In genomic region chr9:116112236-116112635, GRCh38 we compare ENCODE assay signal across 13 cellular contexts. TPM values are rescaled to one million over a fixed set of nuclear protein-coding genes. Genes with fewer than 3 reads are reported as not detected.
DNase-seq lines count a peak whose midpoint lies in the region; ATAC-seq and TF ChIP-seq lines count a peak whose summit lies in the region.
"Had no signal": no experiment of that assay in that cellular context is flagged by ENCODE, and none has a peak within 500 bp of the region (broad histone marks: within the 10 kb centered on the region; RNA-seq: fewer than 3 reads in every experiment).

No MANE protein-coding gene starts in this region.

- intact Hi-C loops in IMR-90 (cut with micrococcal nuclease) (no loop called here), body of pancreas (cut with DNase I) (no loop called here)

- no peak overlapping the region for H2AK5ac ChIP-seq in IMR-90 (ENCODE audit: low read depth, low read length)

- no peaks in the 10 kb centered on the region for H3K9me1 ChIP-seq in IMR-90 (ENCODE audit: insufficient read depth, low read length)

- TF ChIP-seq POLR2A in IMR-90 (IDR thresholded peaks at IDR 0.05; ENCODE audit: low read depth, low read length), result no peak
- TF ChIP-seq POLR2A in body of pancreas (IDR thresholded peaks at IDR 0.05), result no peak
- no peak for TF ChIP-seq POLR2A in GM18505 (IDR thresholded peaks at IDR 0.05; ENCODE audit: borderline replicate concordance, extremely low read depth, insufficient read depth, insufficient read length)

- H2BK20ac ChIP-seq in IMR-90 (ENCODE audit: low read depth, low read length), result no peak overlapping the region

- no peaks in the 10 kb centered on the region for H3K79me1 ChIP-seq in IMR-90 (ENCODE audit: low read depth in 1 of 2, low read length in 2 of 2)

- H3K9me3 ChIP-seq in IMR-90 (ENCODE audit: control insufficient read depth, insufficient read depth, low read length) (no peaks in the 10 kb centered on the region; the same call in 1 of the 2 replicates), body of pancreas (no peaks in the 10 kb centered on the region), liver (ENCODE audit: control insufficient read depth in 4 of 4, low read length in 3 of 4) (no peaks in the 10 kb centered on the region)

- H3K4me1 ChIP-seq in IMR-90 (ENCODE audit: control insufficient read depth, insufficient read depth, low read length) (peaks cover 7% of the 10 kb centered on the region), body of pancreas (no peaks in the 10 kb centered on the region), liver (ENCODE audit: control insufficient read depth in 4 of 4, insufficient read depth in 4 of 4, low read length in 3 of 4) (no peaks in the 10 kb centered on the region)

- 100% methylated on average over 1 of the region's 1 CpG; no CpG with 5 or more reads in 1 of the 2 experiments for WGBS in IMR-90 (ENCODE audit: extremely low coverage in 2 of 2, insufficient read length in 1 of 2), 2 experiments
- WGBS in body of pancreas, 2 donors, result 64 to 78% methylated on average over 1 of the region's 1 CpG
- 90% methylated on average over 1 of the region's 1 CpG for WGBS in liver

- H3K18ac ChIP-seq in IMR-90 (ENCODE audit: low read depth, low read length), result no peak overlapping the region

- no peak overlapping the region for H3K56ac ChIP-seq in IMR-90 (ENCODE audit: extremely low read depth, insufficient read depth, low read length)

- H2AFZ ChIP-seq in IMR-90 (replicated peaks; ENCODE audit: low read length, poor library complexity), result no peak overlapping the region

- H2AK9ac ChIP-seq in IMR-90 (replicated peaks; ENCODE audit: low read depth, low read length, poor library complexity), result no peak overlapping the region

- no TSS peak for BruUV-seq in IMR-90 (replicated peaks; lab: Mats Ljungman, UMichigan)

- H3K27me3 ChIP-seq in BJ (ENCODE audit: control insufficient read depth, insufficient read depth, low read length) (no peaks in the 10 kb centered on the region), IMR-90 (ENCODE audit: control insufficient read depth, insufficient read depth, low read length) (no peaks in the 10 kb centered on the region), body of pancreas (no peaks in the 10 kb centered on the region), liver (ENCODE audit: control insufficient read depth in 4 of 4, insufficient read depth in 4 of 4, low read length in 3 of 4) (no peaks in the 10 kb centered on the region)

- in situ Hi-C loops in IMR-90 (cut with MboI; ENCODE audit: low sequenced_read_pairs), result no loop called here

- no peak overlapping the region; the same call in 1 of the 2 replicates for H2BK120ac ChIP-seq in IMR-90 (ENCODE audit: low read depth, low read length)

- H4K20me1 ChIP-seq in IMR-90 (ENCODE audit: insufficient read depth, low read length), result no peaks in the 10 kb centered on the region

- no peak overlapping the region; a peak in 1 of 4 replicates for H4K8ac ChIP-seq in IMR-90 (ENCODE audit: low read depth in 2 of 2, low read length in 2 of 2)

- DNase-seq in BJ (ENCODE audit: low read depth) (no peak), IMR-90 (peak; percentile 31), body of pancreas (no peak), NCI-H1436 (lab: John Stamatoyannopoulos, UW) (no peak)
- DNase-seq: activated CD4-positive, alpha-beta memory T cell treated with anti-CD3 and anti-CD28 coated beads for 36 hours; activated naive CD8-positive, alpha-beta T cell treated with anti-CD3 and anti-CD28 coated beads for 36 hours; immature natural killer cell; KG1; NCI-H510A treated with DMSO at 0.1 percent for 48 hours had no signal

- CTCF ChIA-PET in BJ (lab: Yijun Ruan, JAX), result interaction anchor here (1.7 kb wide), 1 partner anchor 38 kb away, joined by 3 read pairs; no protein-coding TSS in a partner anchor
- CTCF ChIA-PET in IMR-90 (lab: Yijun Ruan, JAX), result interaction anchor here (0.9 kb wide), 1 partner anchor 12 kb away, joined by 3 read pairs; no protein-coding TSS in a partner anchor

- dilution Hi-C loops in IMR-90 (cut with HindIII; ENCODE audit: low sequenced_read_pairs, unreplicated experiment), result no loop called here

- no peak overlapping the region for H4K5ac ChIP-seq in IMR-90 (ENCODE audit: low read depth, low read length)

- H3K27ac ChIP-seq in IMR-90 (ENCODE audit: insufficient read depth, low read length) (no peak overlapping the region), body of pancreas (no peak overlapping the region), liver (ENCODE audit: low read depth in 1 of 2, low read length in 2 of 2) (no peak overlapping the region)

- no peak for ATAC-seq in IMR-90 (ENCODE audit: low read depth)
- ATAC-seq in body of pancreas, result no peak
- ATAC-seq in GM18909 (IDR thresholded peaks at IDR 0.05; ENCODE audit: poor library complexity, unreplicated experiment), result no peak
- no peak for ATAC-seq in GM19452 (IDR thresholded peaks at IDR 0.05; ENCODE audit: unreplicated experiment)
- no peak for ATAC-seq in GM18505 (IDR thresholded peaks at IDR 0.05; ENCODE audit: unreplicated experiment)

- H3K36me3 ChIP-seq in BJ (ENCODE audit: control insufficient read depth, insufficient read depth, low read length) (no peaks in the 10 kb centered on the region), IMR-90 (ENCODE audit: control insufficient read depth, insufficient read depth, low read length) (no peaks in the 10 kb centered on the region), body of pancreas (replicated peaks in 1 of 2; ENCODE audit: insufficient read depth in 1 of 2, low read depth in 2 of 2) (no peaks in the 10 kb centered on the region), liver (ENCODE audit: control insufficient read depth in 4 of 4, insufficient read depth in 3 of 4, low read depth in 1 of 4, low read length in 3 of 4) (no peaks in the 10 kb centered on the region)

- no peak overlapping the region for H3K23ac ChIP-seq in IMR-90 (ENCODE audit: low read depth, low read length)

- peak; percentile 28; the same call in 1 of the 2 replicates for TF ChIP-seq RAD21 in IMR-90 (IDR thresholded peaks at IDR 0.05; ENCODE audit: low read length)
- TF ChIP-seq RAD21 in liver (IDR thresholded peaks at IDR 0.05), result peak; percentile 71 to 79

- H4K91ac ChIP-seq in IMR-90 (ENCODE audit: insufficient read depth, low read depth, low read length), result no peak overlapping the region

- no peak overlapping the region for H3K4me3 ChIP-seq in BJ (ENCODE audit: low read depth, low read length)
- no peak overlapping the region for H3K4me3 ChIP-seq in IMR-90 (ENCODE audit: insufficient read depth, low read depth, low read length)
- H3K4me3 ChIP-seq in body of pancreas, result no peak overlapping the region
- H3K4me3 ChIP-seq in liver (ENCODE audit: low read depth in 1 of 3, low read length in 3 of 3), result no peak overlapping the region

- POLR2A ChIA-PET in BJ (lab: Charles Lee) (no interaction called here), IMR-90 (lab: Charles Lee; ENCODE audit: unreplicated experiment) (interaction anchor here (0.6 kb wide), 1 partner anchor 25 kb away, joined by 3 read pairs; no protein-coding TSS in a partner anchor)

- no peak overlapping the region for H3K4ac ChIP-seq in IMR-90 (ENCODE audit: low read depth, low read length)

- no peak overlapping the region for H2BK5ac ChIP-seq in IMR-90 (ENCODE audit: low read depth, low read length, poor library complexity, severe bottlenecking)

- H3K9ac ChIP-seq in IMR-90 (ENCODE audit: low read depth, low read length), result no peak overlapping the region
- no peak overlapping the region for H3K9ac ChIP-seq in liver (ENCODE audit: low read depth in 1 of 2, low read length in 2 of 2)

- no peak overlapping the region for H2BK15ac ChIP-seq in IMR-90 (ENCODE audit: low read depth, low read length)

- no peak overlapping the region for H3K14ac ChIP-seq in IMR-90 (replicated peaks; ENCODE audit: low read depth, low read length)

- TF ChIP-seq CTCF in BJ (IDR thresholded peaks at IDR 0.05; ENCODE audit: insufficient read depth, low read depth, low read length) (0 out of 2 replicates have a peak, but pooled peaks have one; percentile 14), IMR-90 (conservative IDR thresholded peaks at IDR 0.05; ENCODE audit: low read depth, low read length) (peak; percentile 36; the same call in 1 of the 2 replicates), body of pancreas (IDR thresholded peaks at IDR 0.05) (peak in 4 of 7 experiments; percentile 23 to 34 (median 30)), liver (IDR thresholded peaks at IDR 0.05; ENCODE audit: low read depth, low read length, missing input control) (peak; percentile 48)

- no peak overlapping the region for H3K4me2 ChIP-seq in IMR-90 (ENCODE audit: low read depth, low read length)

TF ChIP-seq in IMR-90, 13 proteins besides CTCF, POLR2A, EP300 and RAD21:
- TF ChIP-seq SMC3 (IDR thresholded peaks at IDR 0.05; ENCODE audit: low read depth, low read length) (peak; percentile 39; the same call in 1 of the 2 replicates), MAZ (IDR thresholded peaks at IDR 0.05; ENCODE audit: borderline replicate concordance, low read depth, low read length) (no peak)

TF ChIP-seq in liver, 16 proteins besides CTCF, POLR2A, EP300 and RAD21 (continues in another document):
- TF ChIP-seq YY1 (IDR thresholded peaks at IDR 0.05) (no peak), NR2F2 (IDR thresholded peaks at IDR 0.05) (no peak), TAF1 (conservative IDR thresholded peaks at IDR 0.05) (no peak), ZBTB33 (IDR thresholded peaks at IDR 0.05) (no peak)
- TF ChIP-seq, protein P1, sequence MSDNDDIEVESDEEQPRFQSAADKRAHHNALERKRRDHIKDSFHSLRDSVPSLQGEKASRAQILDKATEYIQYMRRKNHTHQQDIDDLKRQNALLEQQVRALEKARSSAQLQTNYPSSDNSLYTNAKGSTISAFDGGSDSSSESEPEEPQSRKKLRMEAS (IDR thresholded peaks at IDR 0.05), result no peak

RNA-seq across cellular contexts. Expression of gene PAPPA, which starts 41.4 kb away (rescaled TPM):
- polyA plus RNA-seq in BJ (2011; rRNA removed), result 34.7 and 39.9 TPM in 2 replicates
- polyA minus RNA-seq in BJ (2011; rRNA and poly(A)+ RNA removed), result 90.5 and 100 TPM in 2 replicates
- 11.7 and 12.4 TPM in 2 replicates for total RNA-seq in IMR-90 (2012; rRNA removed)
- 8.3 and 8.6 TPM in 2 replicates for polyA plus RNA-seq in IMR-90 (2012; rRNA removed)
- 3.3 and 7.5 TPM in 2 replicates for polyA plus RNA-seq in IMR-90 (2012; cell fraction: cytosol; rRNA removed)
- 7.6 and 18.5 TPM in 2 replicates for polyA plus RNA-seq in IMR-90 (2012; cell fraction: nucleus; rRNA removed; ENCODE audit: low replicate concordance)
- total RNA-seq in body of pancreas, result 1 to 10 TPM; 1.0 to 2.0 TPM
- under 1 TPM; 0.33 TPM for total RNA-seq in liver
- polyA plus RNA-seq in liver, result under 1 TPM; 0.03 to 0.07 TPM
- total RNA-seq: activated CD4-positive, alpha-beta memory T cell treated with anti-CD3 and anti-CD28 coated beads for 36 hours; activated naive CD8-positive, alpha-beta T cell treated with anti-CD3 and anti-CD28 coated beads for 36 hours had no signal
- polyA plus RNA-seq: immature natural killer cell had no signal
